ENCODE assay signal across 1 cellular context in genomic region chr20:59084041-59084841, GRCh38.
TF ChIP-seq lines count a peak whose summit lies in the region.

No MANE protein-coding gene starts in this region.

TF ChIP-seq in SK-N-SH, 30 proteins besides CTCF, POLR2A, EP300 and RAD21:
- TF ChIP-seq GATA2 (CRISPR knock-in tag; IDR thresholded peaks at IDR 0.05) = no peak
- TF ChIP-seq POLR2AphosphoS5 (IDR thresholded peaks at IDR 0.05; ENCODE audit: low read depth, low read length) = no peak
- no peak for TF ChIP-seq SIN3A (IDR thresholded peaks at IDR 0.05; ENCODE audit: borderline replicate concordance, low read depth, low read length)
- TF ChIP-seq ZBTB33 (IDR thresholded peaks at IDR 0.05; ENCODE audit: borderline replicate concordance, low read depth) = no peak
- no peak for TF ChIP-seq MXI1 (IDR thresholded peaks at IDR 0.05; ENCODE audit: low read depth, low read length)
- no peak for TF ChIP-seq NFIC (IDR thresholded peaks at IDR 0.05; ENCODE audit: borderline replicate concordance)
- no peak for TF ChIP-seq TEAD4 (IDR thresholded peaks at IDR 0.05; ENCODE audit: borderline replicate concordance, insufficient read depth)
- no peak for TF ChIP-seq MAX (IDR thresholded peaks at IDR 0.05; ENCODE audit: low read depth)
- no peak for TF ChIP-seq MEF2A (IDR thresholded peaks at IDR 0.05; ENCODE audit: borderline replicate concordance, low read depth)
- no peak for TF ChIP-seq EZH2phosphoT487 (IDR thresholded peaks at IDR 0.05; ENCODE audit: borderline replicate concordance, low read depth)
- no peak for TF ChIP-seq CHD2 (IDR thresholded peaks at IDR 0.05; ENCODE audit: low read length, partially characterized antibody)
- no peak for TF ChIP-seq SMC3 (IDR thresholded peaks at IDR 0.05; ENCODE audit: low read depth, low read length)
- no peak for TF ChIP-seq RXRA (IDR thresholded peaks at IDR 0.05; ENCODE audit: borderline replicate concordance, low read depth)
- no peak for TF ChIP-seq FOXJ3 (CRISPR knock-in tag; IDR thresholded peaks at IDR 0.05)
- TF ChIP-seq NRF1 (IDR thresholded peaks at IDR 0.05; ENCODE audit: low read depth, low read length) = no peak
- no peak for TF ChIP-seq PBX3 (IDR thresholded peaks at IDR 0.05)
- TF ChIP-seq FOSL2 (IDR thresholded peaks at IDR 0.05; ENCODE audit: borderline replicate concordance, low read depth) = no peak
- TF ChIP-seq RCOR1 (IDR thresholded peaks at IDR 0.05; ENCODE audit: low read length) = no peak
